ENCODE assay signal across 10 cellular contexts in the genomic region with DNA sequence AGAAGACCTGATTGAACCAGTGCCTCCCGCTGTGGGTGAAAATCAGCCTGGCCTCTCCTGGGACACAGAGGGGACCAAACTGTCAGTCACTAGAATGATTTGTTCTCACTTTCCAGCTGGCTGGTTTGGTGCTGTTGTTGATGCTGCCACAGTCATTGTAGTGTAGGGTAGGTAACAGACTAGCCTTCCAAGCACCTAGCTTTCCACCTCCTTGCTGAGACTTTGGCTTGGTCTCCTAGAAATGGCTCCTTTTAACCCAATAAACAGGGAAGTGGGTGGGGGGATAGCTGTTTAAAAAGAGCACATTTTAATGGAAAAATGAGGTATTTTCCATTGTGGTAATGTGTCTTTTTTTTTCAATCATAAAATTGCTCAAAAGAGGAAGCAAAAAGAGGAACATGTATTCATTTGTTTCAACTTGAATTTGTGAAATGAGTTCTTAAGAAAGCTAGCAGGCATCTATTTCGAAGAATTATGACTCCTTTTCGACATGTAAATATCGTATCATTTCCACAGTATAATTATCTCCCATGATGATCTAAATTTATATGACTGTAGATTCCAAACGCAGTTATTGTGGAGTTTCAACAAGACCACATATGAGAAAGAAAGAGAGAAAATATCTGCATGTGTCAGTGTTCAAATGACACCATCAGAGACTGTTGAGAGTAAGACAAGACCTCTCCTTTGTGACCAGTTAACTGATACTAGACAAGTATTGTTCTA.
A peak's percentile ranks its signal among the peaks of the same experiment; 100 is the strongest.
DNase-seq lines count a peak whose midpoint lies in the region; ATAC-seq and TF ChIP-seq lines count a peak whose summit lies in the region.
"Had no signal": no experiment of that assay in that cellular context is flagged by ENCODE, and none has a peak within 500 bp of the region (broad histone marks: within the 10 kb centered on the region; RNA-seq: fewer than 3 reads in every experiment).

No MANE protein-coding gene starts in this region.

- no peaks in the 10 kb centered on the region for H3K27me3 ChIP-seq in BLaER1
- H3K27me3 ChIP-seq: BE2C had no signal

- H3K4me1 Mint-ChIP-seq in T-helper 1 cell treated with Interleukin-12 subunit alpha and Interleukin-12 subunit beta and Interleukin-4 antibody, amounts not matched to agents 30 μg/mL and 1 μg/mL, for 36 hours (ENCODE audit: low read depth) = peaks cover 8% of the 10 kb centered on the region
- no peaks in the 10 kb centered on the region for H3K4me1 Mint-ChIP-seq in HFFc6 (ENCODE audit: low read depth)
- H3K4me1 Mint-ChIP-seq: neural crest cell had no signal

- no peaks in the 10 kb centered on the region for H3K27me3 Mint-ChIP-seq in T-helper 1 cell treated with Interleukin-12 subunit alpha and Interleukin-12 subunit beta and Interleukin-4 antibody, amounts not matched to agents 30 μg/mL and 1 μg/mL, for 36 hours (ENCODE audit: low read depth)
- H3K27me3 Mint-ChIP-seq in HFFc6 (ENCODE audit: insufficient read depth) = no peaks in the 10 kb centered on the region; the same call in 1 of the 2 replicates

- H3K4me1 ChIP-seq in BLaER1 = peaks cover 38% of the 10 kb centered on the region
- H3K4me1 ChIP-seq: BE2C had no signal

- no peak for TF ChIP-seq CTCF in HFFc6 (IDR thresholded peaks at IDR 0.05)

- H3K9me3 ChIP-seq in BLaER1 = peaks cover 5% of the 10 kb centered on the region; the same call in 1 of the 2 replicates
- H3K9me3 ChIP-seq: BE2C had no signal

- H3K27ac ChIP-seq in BLaER1 = peak overlapping the region; percentile 67

- H3K4me3 ChIP-seq in BLaER1 = peak overlapping the region; percentile 18; the same call in 1 of the 2 replicates

- H3K9ac ChIP-seq in BLaER1 = no peak overlapping the region

- H3K4me2 ChIP-seq in BLaER1 = peak overlapping the region; percentile 61

- H3K27ac Mint-ChIP-seq in T-helper 1 cell treated with Interleukin-12 subunit alpha and Interleukin-12 subunit beta and Interleukin-4 antibody, amounts not matched to agents 30 μg/mL and 1 μg/mL, for 36 hours = peak overlapping the region; percentile 73
- H3K27ac Mint-ChIP-seq in HFFc6 = no peak overlapping the region

- H4K20me1 ChIP-seq in BLaER1 = no peaks in the 10 kb centered on the region

- no peaks in the 10 kb centered on the region for H3K36me3 Mint-ChIP-seq in T-helper 1 cell treated with Interleukin-12 subunit alpha and Interleukin-12 subunit beta and Interleukin-4 antibody, amounts not matched to agents 30 μg/mL and 1 μg/mL, for 36 hours (ENCODE audit: low read depth)
- H3K36me3 Mint-ChIP-seq in HFFc6 (ENCODE audit: low read depth) = peaks cover 2% of the 10 kb centered on the region; the same call in 1 of the 2 replicates

- H3K9me3 Mint-ChIP-seq in T-helper 1 cell treated with Interleukin-12 subunit alpha and Interleukin-12 subunit beta and Interleukin-4 antibody, amounts not matched to agents 30 μg/mL and 1 μg/mL, for 36 hours = no peaks in the 10 kb centered on the region
- H3K9me3 Mint-ChIP-seq in HFFc6 = no peaks in the 10 kb centered on the region
- H3K9me3 Mint-ChIP-seq: neural crest cell had no signal

- H3K36me3 ChIP-seq in BLaER1 = no peaks in the 10 kb centered on the region
- H3K36me3 ChIP-seq: BE2C had no signal

- peak overlapping the region; percentile 1 for H3K4me3 Mint-ChIP-seq in T-helper 1 cell treated with Interleukin-12 subunit alpha and Interleukin-12 subunit beta and Interleukin-4 antibody, amounts not matched to agents 30 μg/mL and 1 μg/mL, for 36 hours
- no peak overlapping the region for H3K4me3 Mint-ChIP-seq in HFFc6
- H3K4me3 Mint-ChIP-seq: neural crest cell had no signal

- no peak for DNase-seq in NCI-H2081 (lab: John Stamatoyannopoulos, UW)
- no peak for DNase-seq in superior temporal gyrus (ENCODE audit: extremely low spot score)
- DNase-seq in HFFc6 = no peak
- DNase-seq in NCI-H526 (lab: John Stamatoyannopoulos, UW) = no peak
- DNase-seq: BE2C had no signal

- ATAC-seq in GM19351 (IDR thresholded peaks at IDR 0.05; ENCODE audit: unreplicated experiment) (peak; percentile 78), HG03095 (IDR thresholded peaks at IDR 0.05; ENCODE audit: unreplicated experiment) (peak; percentile 87)
